8 cellular contexts compared by ENCODE assay signal in genomic region chr9:76394023-76394895, GRCh38. TPM values are rescaled to one million over a fixed set of nuclear protein-coding genes. Genes with fewer than 3 reads are reported as not detected.
DNase-seq lines count a peak whose midpoint lies in the region; ATAC-seq and TF ChIP-seq lines count a peak whose summit lies in the region.

Gene RFK, minus strand, starts transcription at chr9:76394426. Its CDS starts 255 bp downstream, at chr9:76394171.

- H3K4me3 Mint-ChIP-seq in activated T-cell treated with anti-CD3 and anti-CD28 coated beads, Interleukin-2, amount 50 U/mL, for 4 hours: peak within 1 kb of the TSS; percentile 99

- H4K20me1 ChIP-seq in OCI-LY7 (ENCODE audit: insufficient read depth, low read length): no peaks in the 10 kb centered on the region

- peak within 1 kb of the TSS; percentile 92 for H3K4me2 ChIP-seq in OCI-LY7 (ENCODE audit: low read length)

- H3K27me3 Mint-ChIP-seq in activated T-cell treated with anti-CD3 and anti-CD28 coated beads, Interleukin-2, amount 50 U/mL, for 4 hours (ENCODE audit: low read depth): no peaks in the 10 kb centered on the region

- peak; percentile 71 for TF ChIP-seq CTCF in OCI-LY7 (conservative IDR thresholded peaks at IDR 0.05; ENCODE audit: low read length)

- BruUV-seq in OCI-LY7 (replicated peaks; lab: Mats Ljungman, UMichigan): TSS peak; percentile 80

- H2AFZ ChIP-seq in OCI-LY7 (ENCODE audit: low read length): peak within 1 kb of the TSS; percentile 90

- H3K4me1 ChIP-seq in OCI-LY7 (ENCODE audit: insufficient read depth, low read length, poor library complexity, severe bottlenecking): peaks cover 24% of the 10 kb centered on the region
- peaks cover 7 to 13% of the 10 kb centered on the region in 2 donors for H3K4me1 ChIP-seq in muscle layer of duodenum (ENCODE audit: control insufficient read depth in 1 of 2, insufficient read depth in 2 of 2, low read length in 2 of 2)

- H3K9me3 ChIP-seq in OCI-LY7 (ENCODE audit: low read length) (peaks cover 13% of the 10 kb centered on the region), muscle layer of duodenum (ENCODE audit: control insufficient read depth in 1 of 2, low read length in 2 of 2) (no peaks in the 10 kb centered on the region)

- DNase-seq in DMS153 (lab: John Stamatoyannopoulos, UW): peak; percentile 90
- DNase-seq in HuH-7 (ENCODE audit: low spot score): peak; percentile 81
- DNase-seq in OCI-LY7 (ENCODE audit: low spot score): peak; percentile 93
- peak; percentile 93 for DNase-seq in activated T-cell treated with anti-CD3 and anti-CD28 coated beads, Interleukin-2, amount 50 U/mL, for 4 hours
- DNase-seq in stimulated activated CD8-positive, alpha-beta memory T cell treated with anti-CD3 and anti-CD28 coated beads, Interleukin-7, amount 100 ng/mL, for 48 hours (ENCODE audit: extremely low read depth in 1 of 2, low read depth in 1 of 2): peak; percentile 83 to 85

- ATAC-seq in GM21515 (IDR thresholded peaks at IDR 0.05; ENCODE audit: unreplicated experiment) (peak; percentile 65), esophagus mucosa (peak; percentile 99)
- ATAC-seq in activated T-cell treated with anti-CD3 and anti-CD28 coated beads, Interleukin-2, amount 50 U/mL, for 4 hours: peak; percentile 91 to 93

- H3K4me3 ChIP-seq in OCI-LY7 (ENCODE audit: low read depth, low read length, poor library complexity, severe bottlenecking): peak within 1 kb of the TSS; percentile 82
- H3K4me3 ChIP-seq in muscle layer of duodenum (ENCODE audit: low read depth in 1 of 2, low read length in 2 of 2): peak within 1 kb of the TSS; percentile 89 to 97

- H3K36me3 ChIP-seq in OCI-LY7 (ENCODE audit: insufficient read depth, low read length) (peaks cover 29% of the 10 kb centered on the region), muscle layer of duodenum (ENCODE audit: control insufficient read depth in 1 of 2, insufficient read depth in 2 of 2, low read length in 2 of 2) (peaks cover 0 to 4% of the 10 kb centered on the region in 2 donors)

- POLR2A ChIA-PET in OCI-LY7 (lab: Charles Lee): interaction anchor here (0.5 to 5.2 kb wide), 22 partner anchors 8 to 1308 kb away, joined by 3 to 74 read pairs (median 4); no protein-coding TSS in a partner anchor

- H3K27ac ChIP-seq in OCI-LY7 (ENCODE audit: low read depth, low read length, poor library complexity, severe bottlenecking) (peak within 1 kb of the TSS; percentile 77), muscle layer of duodenum (ENCODE audit: low read length) (peak within 1 kb of the TSS; percentile 99)

- H3K27me3 ChIP-seq in muscle layer of duodenum (ENCODE audit: low read depth, low read length): no peaks in the 10 kb centered on the region

- no peaks in the 10 kb centered on the region for H3K9me3 Mint-ChIP-seq in activated T-cell treated with anti-CD3 and anti-CD28 coated beads, Interleukin-2, amount 50 U/mL, for 4 hours

- intact Hi-C loops in OCI-LY7 (cut with micrococcal nuclease; ENCODE audit: unreplicated experiment): loop anchor here (2.0 to 10.0 kb wide), 3 partner anchors 53 to 1439 kb away; partner anchors contain the start of genes C9orf40 and VPS13A

- H3K79me2 ChIP-seq in OCI-LY7 (ENCODE audit: insufficient read depth, low read depth, low read length): peaks cover 34% of the 10 kb centered on the region

- CTCF ChIA-PET in OCI-LY7 (lab: Charles Lee; ENCODE audit: unreplicated experiment): interaction anchor here (0.7 to 2.1 kb wide), 8 partner anchors 10 to 264 kb away, joined by 3 to 6 read pairs (median 4); no protein-coding TSS in a partner anchor

- no peaks in the 10 kb centered on the region for H3K9me2 ChIP-seq in OCI-LY7 (ENCODE audit: insufficient read depth, low read length)

- peaks cover 5% of the 10 kb centered on the region for H3K36me3 Mint-ChIP-seq in activated T-cell treated with anti-CD3 and anti-CD28 coated beads, Interleukin-2, amount 50 U/mL, for 4 hours (ENCODE audit: insufficient read depth)

- peaks cover 29% of the 10 kb centered on the region for H3K4me1 Mint-ChIP-seq in activated T-cell treated with anti-CD3 and anti-CD28 coated beads, Interleukin-2, amount 50 U/mL, for 4 hours (ENCODE audit: low read depth)

RNA-seq across cellular contexts. Expression of gene RFK, which starts in this region (rescaled TPM):
- total RNA-seq in OCI-LY7 (2014; rRNA removed; shearing (Covaris generic)): 25.4 and 37.8 TPM in 2 replicates
- 27.9 and 28.7 TPM in 2 replicates for total RNA-seq in OCI-LY7 (2022)
- 10 to 100 TPM; 18.6 to 22.5 (median 19.4) TPM for total RNA-seq in activated T-cell treated with anti-CD3 and anti-CD28 coated beads, Interleukin-2, amount 50 U/mL, for 4 hours
- total RNA-seq in esophagus mucosa: 6.6 TPM

Comparison
In these comparisons a context has a peak if more than half of its experiments do, and no peak if none do; other contexts are left out.
1. Peak in every context shown above with its lines: DNase-seq, ATAC-seq, H3K4me3 ChIP-seq and H3K27ac ChIP-seq.